In the genomic region with DNA sequence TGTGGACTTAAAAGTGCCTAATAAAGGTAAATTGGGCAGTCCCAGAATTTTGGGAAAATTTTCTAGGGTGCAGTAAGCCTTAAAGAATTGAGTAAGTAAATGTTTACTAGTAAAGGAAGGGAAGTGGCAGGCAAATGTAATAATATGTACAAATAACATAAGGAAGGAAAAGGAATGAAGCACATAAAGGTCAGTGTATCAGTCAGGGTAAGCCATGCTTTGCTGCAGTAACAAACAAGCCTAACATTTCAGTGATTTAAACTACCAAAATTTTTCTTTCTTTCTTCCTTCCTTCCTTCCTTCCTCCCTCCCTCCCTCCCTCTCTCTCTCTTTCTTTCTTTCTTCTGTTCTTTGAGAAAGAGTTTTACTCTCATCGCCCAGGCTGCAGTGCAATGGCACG, we compare ENCODE assay signal across 33 cellular contexts.
DNase-seq lines count a peak whose midpoint lies in the region; ATAC-seq, FAIRE-seq and TF ChIP-seq lines count a peak whose summit lies in the region.
"Had no signal": no experiment of that assay in that cellular context is flagged by ENCODE, and none has a peak within 500 bp of the region (broad histone marks: within the 10 kb centered on the region; RNA-seq: fewer than 3 reads in every experiment).

No MANE protein-coding gene starts in this region.

- FAIRE-seq in HepG2 (lab: Jason Lieb, UNC) (no peak), K562 (lab: Jason Lieb, UNC) (no peak)
- FAIRE-seq: A204.1, D721Med had no signal

- H3K27me3 ChIP-seq in HepG2 (ENCODE audit: control insufficient read depth in 1 of 2, insufficient read depth in 2 of 2, low read length in 2 of 2) (no peaks in the 10 kb centered on the region), right lobe of liver (no peaks in the 10 kb centered on the region), K562 (ENCODE audit: control insufficient read depth in 2 of 2, insufficient read depth in 2 of 2, low read length in 2 of 2) (no peaks in the 10 kb centered on the region)
- H3K27me3 ChIP-seq: BLaER1; BLaER1 treated with 17β-estradiol and CSF1 and Interleukin-3, amounts not matched to agents 10 nM and 100 nM had no signal

- TF ChIP-seq RAD21 in HepG2 (CRISPR knock-in tag; IDR thresholded peaks at IDR 0.05), result no peak
- no peak for TF ChIP-seq RAD21 in K562 (CRISPR knock-in tag; conservative IDR thresholded peaks at IDR 0.05 in 1 of 2, IDR thresholded peaks at IDR 0.05 in 1 of 2)

- H3K27me3 Mint-ChIP-seq in activated naive CD4-positive, alpha-beta T cell treated with anti-CD3 and anti-CD28 coated beads for 36 hours (ENCODE audit: low read depth), result no peaks in the 10 kb centered on the region
- H3K27me3 Mint-ChIP-seq: B cell; CD4-positive, alpha-beta memory T cell; CD4-positive, alpha-beta T cell; CD4-positive, CD25-positive, alpha-beta regulatory T cell had no signal

- CTCF ChIA-PET in HepG2 (lab: Yijun Ruan, JAX; ENCODE audit: low intra/inter-chr PET ratio, low total read pairs) (no interaction called here), K562 (lab: Yijun Ruan, JAX; ENCODE audit: low intra/inter-chr PET ratio) (no interaction called here)
- CTCF ChIA-PET in activated naive CD4-positive, alpha-beta T cell treated with anti-CD3 and anti-CD28 coated beads for 36 hours (lab: Charles Lee), result no interaction called here

- ATAC-seq in HepG2, result no peak
- ATAC-seq in right lobe of liver, result no peak
- ATAC-seq in K562, result no peak
- ATAC-seq: A549; CD8-positive, alpha-beta T cell had no signal

- H2AFZ ChIP-seq in HepG2 (ENCODE audit: low read length) (no peak overlapping the region), K562 (ENCODE audit: low read depth, low read length) (no peak overlapping the region)

- TF ChIP-seq CTCF in HepG2 (CRISPR knock-in tag; IDR thresholded peaks at IDR 0.05), result no peak
- TF ChIP-seq CTCF in right lobe of liver (IDR thresholded peaks at IDR 0.05), result no peak
- no peak for TF ChIP-seq CTCF in K562 (IDR thresholded peaks at IDR 0.05 in 2 of 3, conservative IDR thresholded peaks at IDR 0.05 in 1 of 3; ENCODE audit: insufficient read depth in 2 of 3, low read depth in 1 of 3, low read length in 3 of 3)

- H3K27ac Mint-ChIP-seq in activated naive CD4-positive, alpha-beta T cell treated with anti-CD3 and anti-CD28 coated beads for 36 hours, result no peak overlapping the region
- H3K27ac Mint-ChIP-seq: B cell; CD14-positive monocyte; CD4-positive, alpha-beta memory T cell; CD4-positive, alpha-beta T cell; CD4-positive, CD25-positive, alpha-beta regulatory T cell; CD8-positive, alpha-beta memory T cell; CD8-positive, alpha-beta T cell had no signal

- no peak overlapping the region for H3K4me3 Mint-ChIP-seq in activated naive CD4-positive, alpha-beta T cell treated with anti-CD3 and anti-CD28 coated beads for 36 hours
- H3K4me3 Mint-ChIP-seq: B cell; CD14-positive monocyte; CD4-positive, alpha-beta memory T cell; CD4-positive, alpha-beta T cell; CD4-positive, CD25-positive, alpha-beta regulatory T cell; CD8-positive, alpha-beta memory T cell; CD8-positive, alpha-beta T cell had no signal

- POLR2A ChIA-PET in HepG2 (lab: Yijun Ruan, JAX), result no interaction called here
- POLR2A ChIA-PET in K562 (lab: Yijun Ruan, JAX), result no interaction called here

- peaks cover 10% of the 10 kb centered on the region for H3K9me3 Mint-ChIP-seq in activated naive CD4-positive, alpha-beta T cell treated with anti-CD3 and anti-CD28 coated beads for 36 hours

- in situ Hi-C loops in HepG2 (cut with HindIII; ENCODE audit: extremely low pct_ligation_motif_present, low pct_unique_long_range_greater_than_20kb) (no loop called here), K562 (cut with MboI) (no loop called here)

- no peak overlapping the region for H3K4me2 ChIP-seq in HepG2 (ENCODE audit: low read depth, low read length)
- H3K4me2 ChIP-seq in K562 (ENCODE audit: insufficient read depth, low read length), result no peak overlapping the region
- H3K4me2 ChIP-seq: A549; BLaER1; BLaER1 treated with 17β-estradiol and CSF1 and Interleukin-3, amounts not matched to agents 10 nM and 100 nM had no signal

- H3K79me2 ChIP-seq in HepG2 (ENCODE audit: insufficient read depth, low read length) (no peaks in the 10 kb centered on the region), K562 (ENCODE audit: control insufficient read depth, insufficient read depth, low read length) (no peaks in the 10 kb centered on the region)

- H3K9ac ChIP-seq in HepG2 (ENCODE audit: insufficient read depth, low read depth, low read length), result no peak overlapping the region
- H3K9ac ChIP-seq in K562 (ENCODE audit: insufficient read depth in 1 of 2, low read depth in 2 of 2, low read length in 2 of 2), result no peak overlapping the region
- H3K9ac ChIP-seq: BLaER1; BLaER1 treated with 17β-estradiol and CSF1 and Interleukin-3, amounts not matched to agents 10 nM and 100 nM had no signal

- no peak overlapping the region for H3K4me3 ChIP-seq in HepG2 (replicated peaks in 1 of 3; ENCODE audit: insufficient read depth in 1 of 3, low read depth in 2 of 3, low read length in 3 of 3)
- no peak overlapping the region for H3K4me3 ChIP-seq in right lobe of liver
- H3K4me3 ChIP-seq in K562, result no peak overlapping the region
- H3K4me3 ChIP-seq: A549; BLaER1; BLaER1 treated with 17β-estradiol and CSF1 and Interleukin-3, amounts not matched to agents 10 nM and 100 nM had no signal

- DNase-seq in HepG2 (ENCODE audit: low spot score) (no peak), right lobe of liver (no peak), K562 (ENCODE audit: extremely low read depth in 1 of 4, low spot score in 3 of 4) (no peak)
- DNase-seq in activated naive CD4-positive, alpha-beta T cell treated with anti-CD3 and anti-CD28 coated beads for 36 hours, result no peak
- DNase-seq: 8988T; ACHN; AML-193; BE2C; C1 segment of cervical spinal cord; Caco-2; Calu3; CD4-positive, alpha-beta memory T cell; CD4-positive, alpha-beta T cell; CD4-positive, CD25-positive, alpha-beta regulatory T cell; CD8-positive, alpha-beta memory T cell; CD8-positive, alpha-beta T cell; COR-L47; DMS 273 treated with DMSO at 0.1 percent for 48 hours; DMS153; DMS53; DMS79; DMS79 treated with DMSO at 0.1 percent for 48 hours; DND-41; EL had no signal

- no peaks in the 10 kb centered on the region for H3K4me1 Mint-ChIP-seq in activated naive CD4-positive, alpha-beta T cell treated with anti-CD3 and anti-CD28 coated beads for 36 hours (ENCODE audit: low read depth)
- H3K4me1 Mint-ChIP-seq: B cell; CD14-positive monocyte; CD4-positive, alpha-beta memory T cell; CD4-positive, CD25-positive, alpha-beta regulatory T cell; CD8-positive, alpha-beta memory T cell had no signal

- H3K4me1 ChIP-seq in HepG2 (ENCODE audit: insufficient read depth, low read length), result no peaks in the 10 kb centered on the region
- H3K4me1 ChIP-seq in right lobe of liver, result no peaks in the 10 kb centered on the region
- no peaks in the 10 kb centered on the region for H3K4me1 ChIP-seq in K562 (replicated peaks in 1 of 2; ENCODE audit: control insufficient read depth in 2 of 2, insufficient read depth in 2 of 2, low read length in 2 of 2)
- H3K4me1 ChIP-seq: A549; BE2C; BLaER1; BLaER1 treated with 17β-estradiol and CSF1 and Interleukin-3, amounts not matched to agents 10 nM and 100 nM; Caco-2 had no signal

- H3K27ac ChIP-seq in HepG2 (ENCODE audit: extremely low read length, insufficient read depth, low read length) (no peak overlapping the region), right lobe of liver (no peak overlapping the region), K562 (ENCODE audit: extremely low read depth, low read depth, low read length) (no peak overlapping the region)
- H3K27ac ChIP-seq: 22Rv1; A549; BLaER1; BLaER1 treated with 17β-estradiol and CSF1 and Interleukin-3, amounts not matched to agents 10 nM and 100 nM; C4-2B had no signal

- H4K20me1 ChIP-seq in HepG2 (ENCODE audit: insufficient read depth, low read length), result no peaks in the 10 kb centered on the region
- H4K20me1 ChIP-seq in K562 (replicated peaks; ENCODE audit: control insufficient read depth, insufficient read depth, low read length), result no peaks in the 10 kb centered on the region
- H4K20me1 ChIP-seq: BLaER1; BLaER1 treated with 17β-estradiol and CSF1 and Interleukin-3, amounts not matched to agents 10 nM and 100 nM had no signal

- H3K36me3 Mint-ChIP-seq in activated naive CD4-positive, alpha-beta T cell treated with anti-CD3 and anti-CD28 coated beads for 36 hours (ENCODE audit: low read depth), result no peaks in the 10 kb centered on the region
- H3K36me3 Mint-ChIP-seq: CD14-positive monocyte; CD4-positive, alpha-beta memory T cell; CD4-positive, CD25-positive, alpha-beta regulatory T cell; CD8-positive, alpha-beta memory T cell; CD8-positive, alpha-beta T cell had no signal

- no TSS peak for BruUV-seq in HepG2 (replicated peaks; lab: Mats Ljungman, UMichigan)
- BruUV-seq in K562 (replicated peaks; lab: Mats Ljungman, UMichigan), result no TSS peak

- WGBS in HepG2 (ENCODE audit: low lambda C conversion rate), result 70% methylated on average over 2 of the region's 2 CpGs
- 95% methylated on average over 2 of the region's 2 CpGs for WGBS in right lobe of liver (ENCODE audit: insufficient coverage, low coverage, low lambda C conversion rate, missing lambda C conversion rate)
- no CpG with 5 or more reads among the region's 2 CpGs for WGBS in K562 (ENCODE audit: insufficient coverage, low coverage, missing lambda C conversion rate)

- TF ChIP-seq POLR2A in HepG2 (IDR thresholded peaks at IDR 0.05; ENCODE audit: insufficient read depth in 1 of 2, low read depth in 2 of 2, low read length in 2 of 2) (no peak), right lobe of liver (IDR thresholded peaks at IDR 0.05) (no peak), K562 (conservative IDR thresholded peaks at IDR 0.05) (no peak)

- TF ChIP-seq EP300 in HepG2 (IDR thresholded peaks at IDR 0.05; ENCODE audit: low read depth in 2 of 2, low read length in 2 of 2) (no peak), HepG2 (CRISPR knock-in tag; IDR thresholded peaks at IDR 0.05; ENCODE audit: borderline replicate concordance) (no peak), K562 (IDR thresholded peaks at IDR 0.05; ENCODE audit: low read length) (no peak)

- H3K9me3 ChIP-seq in HepG2 (ENCODE audit: low read length) (peaks cover 7% of the 10 kb centered on the region), right lobe of liver (no peaks in the 10 kb centered on the region), K562 (replicated peaks; ENCODE audit: control insufficient read depth, insufficient read depth, low read depth, low read length) (no peaks in the 10 kb centered on the region)
- H3K9me3 ChIP-seq: BE2C, BLaER1, Caco-2 had no signal

- H3K36me3 ChIP-seq in HepG2 (replicated peaks in 1 of 2; ENCODE audit: control insufficient read depth in 1 of 2, insufficient read depth in 2 of 2, low read length in 2 of 2) (no peaks in the 10 kb centered on the region), right lobe of liver (no peaks in the 10 kb centered on the region), K562 (ENCODE audit: control insufficient read depth, insufficient read depth, low read length) (no peaks in the 10 kb centered on the region)
- H3K36me3 ChIP-seq: BE2C; BLaER1; BLaER1 treated with 17β-estradiol and CSF1 and Interleukin-3, amounts not matched to agents 10 nM and 100 nM had no signal

- intact Hi-C loops in HepG2 (cut with micrococcal nuclease; ENCODE audit: unreplicated experiment) (no loop called here), right lobe of liver (cut with DNase I) (no loop called here), K562 (cut with micrococcal nuclease) (no loop called here)
- intact Hi-C loops in activated naive CD4-positive, alpha-beta T cell treated with anti-CD3 and anti-CD28 coated beads for 36 hours (cut with micrococcal nuclease), result no loop called here

- no peaks in the 10 kb centered on the region for H3K9me1 ChIP-seq in K562 (ENCODE audit: control insufficient read depth, insufficient read depth, low read length)
